Comparison of ENCODE assay signal across 8 cellular contexts in the genomic region with DNA sequence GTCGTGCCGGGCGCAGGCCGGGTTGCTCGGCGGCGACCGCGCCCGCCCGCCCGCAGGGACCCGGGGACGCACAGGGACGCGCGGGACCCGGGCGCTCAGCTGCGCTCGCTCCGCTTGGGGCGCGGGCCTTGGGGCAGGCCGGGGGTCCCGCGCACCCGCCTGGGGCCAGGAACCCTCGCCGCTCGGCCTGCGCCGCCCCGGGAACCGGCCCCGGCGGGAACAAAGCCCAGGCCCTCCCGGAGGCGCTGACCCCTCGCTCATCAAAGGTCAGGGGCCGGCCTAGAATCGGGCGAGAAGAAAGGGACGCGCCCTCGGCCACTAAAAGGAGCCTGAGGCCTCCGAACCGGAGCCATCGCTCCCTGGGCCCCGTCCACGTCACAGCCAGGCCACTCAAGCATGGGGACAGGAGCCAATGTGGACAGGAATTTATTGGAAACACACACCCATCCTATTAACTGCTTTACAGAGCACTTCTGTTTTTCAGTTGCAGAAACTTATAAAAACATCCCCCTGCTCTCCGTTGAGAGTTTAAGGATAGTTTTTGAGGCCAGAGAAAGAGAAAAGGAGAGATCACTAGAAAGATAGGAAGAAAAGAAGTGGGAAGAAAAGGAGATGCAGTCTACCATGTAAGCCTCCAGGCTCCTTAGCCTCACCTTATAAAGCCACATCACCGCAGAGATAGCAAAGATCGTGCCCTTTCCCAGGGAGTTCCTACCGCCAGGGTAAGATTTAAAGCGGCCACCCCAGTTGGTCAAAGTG. TPM values are rescaled to one million over a fixed set of nuclear protein-coding genes. Genes with fewer than 3 reads are reported as not detected.
DNase-seq lines count a peak whose midpoint lies in the region; ATAC-seq, FAIRE-seq and TF ChIP-seq lines count a peak whose summit lies in the region.

No MANE protein-coding gene starts in this region.

- ATAC-seq in HG02970 (IDR thresholded peaks at IDR 0.05; ENCODE audit: low FRiP score, unreplicated experiment), result peak; percentile 1
- peak; percentile 1 for ATAC-seq in activated B cell treated with CpG ODN at 0.5 μM for 24 hours (ENCODE audit: low read depth)
- ATAC-seq in naive thymus-derived CD8-positive, alpha-beta T cell, result no peak

- CTCF ChIA-PET in activated B cell treated with CpG ODN at 0.5 μM for 24 hours (lab: Charles Lee), result interaction anchor here (1.0 to 1.1 kb wide), 2 partner anchors 216 kb away, joined by 3 read pairs; no protein-coding TSS in a partner anchor

- H3K27ac Mint-ChIP-seq in activated B cell treated with CpG ODN at 0.5 μM for 24 hours, result no peak overlapping the region
- H3K27ac Mint-ChIP-seq in naive thymus-derived CD8-positive, alpha-beta T cell, result peak overlapping the region in 2 of 10 donors; percentile 49 to 53

- TF ChIP-seq CTCF in activated B cell treated with CpG ODN at 0.5 μM for 24 hours (IDR thresholded peaks at IDR 0.05), result no peak

- intact Hi-C loops in activated B cell treated with CpG ODN at 0.5 μM for 24 hours (cut with micrococcal nuclease), result loop anchor here (1.0 to 5.0 kb wide), 7 partner anchors 9 to 876 kb away; a partner anchor contains a TSS

- DNase-seq in EH (ENCODE audit: low read depth), result peak; percentile 73
- no peak for DNase-seq in activated B cell treated with CpG ODN at 0.5 μM for 24 hours
- DNase-seq in small intestine, result no peak
- no peak for DNase-seq in naive thymus-derived CD8-positive, alpha-beta T cell
- DNase-seq in NCI-H2171 treated with DMSO at 0.1 percent for 48 hours (lab: John Stamatoyannopoulos, UW), result no peak
- DNase-seq in D341Med (ENCODE audit: low spot score), result no peak

- POLR2A ChIA-PET in activated B cell treated with CpG ODN at 0.5 μM for 24 hours (lab: Charles Lee), result interaction anchor here (0.8 to 1.1 kb wide), 4 partner anchors 9 to 216 kb away, joined by 3 to 5 read pairs (median 4); no protein-coding TSS in a partner anchor
- POLR2A ChIA-PET in naive thymus-derived CD8-positive, alpha-beta T cell (lab: Charles Lee), result no interaction called here

- H3K27me3 Mint-ChIP-seq in activated B cell treated with CpG ODN at 0.5 μM for 24 hours, result peaks cover 3% of the 10 kb centered on the region
- H3K27me3 Mint-ChIP-seq in naive thymus-derived CD8-positive, alpha-beta T cell, result peaks cover 17 to 48% (median 20%) of the 10 kb centered on the region in 5 donors

- H3K36me3 Mint-ChIP-seq in activated B cell treated with CpG ODN at 0.5 μM for 24 hours (ENCODE audit: low read depth), result no peaks in the 10 kb centered on the region
- no peaks in the 10 kb centered on the region for H3K36me3 Mint-ChIP-seq in naive thymus-derived CD8-positive, alpha-beta T cell

- H3K9me3 Mint-ChIP-seq in activated B cell treated with CpG ODN at 0.5 μM for 24 hours, result no peaks in the 10 kb centered on the region
- H3K9me3 Mint-ChIP-seq in naive thymus-derived CD8-positive, alpha-beta T cell, result no peaks in the 10 kb centered on the region

- no peak for FAIRE-seq in small intestine (lab: Jason Lieb, UNC)

- peak overlapping the region; percentile 56 to 88 for H3K27ac ChIP-seq in small intestine (ENCODE audit: low read depth in 1 of 2, low read length in 1 of 2)

- no peaks in the 10 kb centered on the region for H3K27me3 ChIP-seq in small intestine (ENCODE audit: control insufficient read depth in 2 of 2, insufficient read depth in 2 of 2, low read length in 2 of 2)

- H3K36me3 ChIP-seq in small intestine (ENCODE audit: control insufficient read depth in 2 of 2, insufficient read depth in 2 of 2, low read length in 2 of 2), result no peaks in the 10 kb centered on the region

- WGBS in small intestine, 3 donors, result 3 to 10% (median 5%) methylated on average over 38 to 56 of the region's 56 CpGs

- H3K4me1 Mint-ChIP-seq in activated B cell treated with CpG ODN at 0.5 μM for 24 hours, result peaks cover 17% of the 10 kb centered on the region
- peaks cover 0 to 20% (median 6%) of the 10 kb centered on the region in 4 donors for H3K4me1 Mint-ChIP-seq in naive thymus-derived CD8-positive, alpha-beta T cell

- H3K9me3 ChIP-seq in small intestine (ENCODE audit: control insufficient read depth, low read depth), result no peaks in the 10 kb centered on the region

- peaks cover 0 to 4% of the 10 kb centered on the region in 2 donors for H3K4me1 ChIP-seq in small intestine (ENCODE audit: control insufficient read depth in 2 of 2, insufficient read depth in 1 of 2, low read depth in 1 of 2, low read length in 1 of 2)

- peak overlapping the region; percentile 70 for H3K4me3 Mint-ChIP-seq in activated B cell treated with CpG ODN at 0.5 μM for 24 hours
- H3K4me3 Mint-ChIP-seq in naive thymus-derived CD8-positive, alpha-beta T cell, result peak overlapping the region in 4 of 10 donors; percentile 8 to 76 (median 33)

- peak overlapping the region; percentile 22 for H3K4me3 ChIP-seq in iPS-11a (ENCODE audit: low read depth, low read length)
- H3K4me3 ChIP-seq in small intestine (ENCODE audit: low read depth in 1 of 2, low read length in 2 of 2), result peak overlapping the region; percentile 64 to 66

RNA-seq across cellular contexts. Expression of a gene that starts 0.5 kb away (rescaled TPM):
- total RNA-seq in activated B cell treated with CpG ODN at 0.5 μM for 24 hours, result 9.2 and 9.6 TPM in 2 replicates
- polyA plus RNA-seq in small intestine, result 1 to 10 TPM in 1 of 3 donors, under 1 TPM in 2; 0.45 to 4.9 (median 0.54) TPM
- total RNA-seq in naive thymus-derived CD8-positive, alpha-beta T cell, result under 1 TPM; 0.34 to 0.38 TPM
- under 1 TPM in 1 of 3 donors, not detected in 2; 0.05 TPM for polyA plus RNA-seq in naive thymus-derived CD8-positive, alpha-beta T cell

Comparison
In these comparisons a context has a peak if more than half of its experiments do, and no peak if none do; other contexts are left out.
1. ATAC-seq: peak in HG02970 (single experiment) and activated B cell treated with CpG ODN at 0.5 μM for 24 hours (single experiment); none in naive thymus-derived CD8-positive, alpha-beta T cell (0 of 2).